ENCODE assay signal across 1 cellular context in genomic region chr19:41439441-41440222, GRCh38.
TF ChIP-seq lines count a peak whose summit lies in the region.

TSS of gene DMAC2 (minus strand) at chr19:41439912. CDS start at chr19:41439899, 13 bp downstream.

TF ChIP-seq in A549, 52 proteins besides CTCF, POLR2A, EP300 and RAD21 (continued from another document):
- TF ChIP-seq REST (IDR thresholded peaks at IDR 0.05), result no peak
- TF ChIP-seq PBX3 (IDR thresholded peaks at IDR 0.05), result peak; percentile 47; the same call in 1 of the 2 replicates
- TF ChIP-seq SMC3 (IDR thresholded peaks at IDR 0.05), result 0 out of 3 replicates have a peak, but pooled peaks have one; percentile 38
- TF ChIP-seq KDM1A (IDR thresholded peaks at IDR 0.05; ENCODE audit: low read depth), result no peak
- no peak for TF ChIP-seq NPAS2 (CRISPR knock-in tag; IDR thresholded peaks at IDR 0.05; ENCODE audit: borderline replicate concordance)
- TF ChIP-seq GATA3 (IDR thresholded peaks at IDR 0.05; ENCODE audit: borderline replicate concordance), result peak; percentile 36; the same call in 1 of the 2 replicates
- 0 out of 2 replicates have a peak, but pooled peaks have one; percentile 12 for TF ChIP-seq RARB (CRISPR knock-in tag; IDR thresholded peaks at IDR 0.05)
- TF ChIP-seq POLR2AphosphoS2 (conservative IDR thresholded peaks at IDR 0.05; ENCODE audit: low read length), result no peak; the same call in 1 of the 2 replicates
- TF ChIP-seq ELK1 (IDR thresholded peaks at IDR 0.05; ENCODE audit: low read depth, low read length), result 0 out of 2 replicates have a peak, but pooled peaks have one; percentile 67
- TF ChIP-seq CEBPB (IDR thresholded peaks at IDR 0.05), result peak; percentile 92 to 99
